ENCODE assay signal across 21 cellular contexts in genomic region chr4:145107126-145107525, GRCh38.
"Had no signal": no experiment of that assay in that cellular context is flagged by ENCODE, and none has a peak within 500 bp of the region (broad histone marks: within the 10 kb centered on the region; RNA-seq: fewer than 3 reads in every experiment).

No MANE protein-coding gene starts in this region.

- H3K27me3 ChIP-seq: body of pancreas, cardiac muscle cell, esophagus muscularis mucosa, vagina had no signal

- H3K9me3 ChIP-seq: body of pancreas, esophagus muscularis mucosa, left ventricle myocardium inferior, thoracic aorta, vagina had no signal

- H3K27me3 Mint-ChIP-seq: activated B cell treated with CpG ODN at 0.5 μM for 24 hours; activated CD4-positive, alpha-beta T cell treated with anti-CD3 and anti-CD28 coated beads for 36 hours; T-helper 17 cell; type B pancreatic cell had no signal

- H3K4me1 Mint-ChIP-seq: mesothelial cell of epicardium, natural killer cell had no signal

- H3K9me3 Mint-ChIP-seq: activated B cell treated with CpG ODN at 0.5 μM for 24 hours; activated naive CD4-positive, alpha-beta T cell treated with anti-CD3 and anti-CD28 coated beads for 36 hours; mesothelial cell of epicardium; natural killer cell; type B pancreatic cell had no signal

- H3K27ac Mint-ChIP-seq: activated B cell treated with CpG ODN at 0.5 μM for 24 hours; activated CD4-positive, alpha-beta T cell treated with anti-CD3 and anti-CD28 coated beads for 36 hours; activated naive CD4-positive, alpha-beta T cell treated with anti-CD3 and anti-CD28 coated beads for 36 hours; mesothelial cell of epicardium; natural killer cell; T-helper 17 cell; type B pancreatic cell had no signal

- H3K4me3 Mint-ChIP-seq: activated B cell treated with CpG ODN at 0.5 μM for 24 hours; activated CD4-positive, alpha-beta T cell treated with anti-CD3 and anti-CD28 coated beads for 36 hours; activated naive CD4-positive, alpha-beta T cell treated with anti-CD3 and anti-CD28 coated beads for 36 hours; mesothelial cell of epicardium; natural killer cell; T-helper 17 cell; type B pancreatic cell had no signal

- H3K4me3 ChIP-seq: body of pancreas, cardiac muscle cell, esophagus muscularis mucosa, left ventricle myocardium inferior, thoracic aorta, vagina had no signal

- H3K27ac ChIP-seq: body of pancreas, cardiac muscle cell, esophagus muscularis mucosa, left ventricle myocardium inferior, thoracic aorta, vagina had no signal

- ATAC-seq: activated CD4-positive, alpha-beta T cell treated with anti-CD3 and anti-CD28 coated beads for 36 hours; body of pancreas; natural killer cell; T-helper 17 cell had no signal

- DNase-seq: activated B cell treated with CpG ODN at 0.5 μM for 24 hours; activated CD4-positive, alpha-beta T cell treated with anti-CD3 and anti-CD28 coated beads for 36 hours; activated CD4-positive, alpha-beta T cell treated with anti-CD3 and anti-CD28 coated beads, Interleukin-2, amount 50 U/mL, for 48 hours; activated effector memory CD4-positive, alpha-beta T cell treated with Interleukin-2 at 50 U/mL for 16 hours; activated naive CD4-positive, alpha-beta T cell treated with anti-CD3 and anti-CD28 coated beads for 36 hours; anterior cingulate cortex; body of pancreas; effector CD8-positive, alpha-beta T cell; hippocampal formation; left ventricle myocardium inferior; mammary epithelial cell; natural killer cell; stimulated activated CD4-positive, alpha-beta T cell treated with anti-CD3 and anti-CD28 coated beads, Interleukin-4, amount 100 ng/mL, for 1 hour; stimulated activated naive CD4-positive, alpha-beta T cell treated with Interleukin-2 at 50 U/mL for 16 hours; T-helper 17 cell had no signal
